1 cellular context compared by ENCODE assay signal in the genomic region with DNA sequence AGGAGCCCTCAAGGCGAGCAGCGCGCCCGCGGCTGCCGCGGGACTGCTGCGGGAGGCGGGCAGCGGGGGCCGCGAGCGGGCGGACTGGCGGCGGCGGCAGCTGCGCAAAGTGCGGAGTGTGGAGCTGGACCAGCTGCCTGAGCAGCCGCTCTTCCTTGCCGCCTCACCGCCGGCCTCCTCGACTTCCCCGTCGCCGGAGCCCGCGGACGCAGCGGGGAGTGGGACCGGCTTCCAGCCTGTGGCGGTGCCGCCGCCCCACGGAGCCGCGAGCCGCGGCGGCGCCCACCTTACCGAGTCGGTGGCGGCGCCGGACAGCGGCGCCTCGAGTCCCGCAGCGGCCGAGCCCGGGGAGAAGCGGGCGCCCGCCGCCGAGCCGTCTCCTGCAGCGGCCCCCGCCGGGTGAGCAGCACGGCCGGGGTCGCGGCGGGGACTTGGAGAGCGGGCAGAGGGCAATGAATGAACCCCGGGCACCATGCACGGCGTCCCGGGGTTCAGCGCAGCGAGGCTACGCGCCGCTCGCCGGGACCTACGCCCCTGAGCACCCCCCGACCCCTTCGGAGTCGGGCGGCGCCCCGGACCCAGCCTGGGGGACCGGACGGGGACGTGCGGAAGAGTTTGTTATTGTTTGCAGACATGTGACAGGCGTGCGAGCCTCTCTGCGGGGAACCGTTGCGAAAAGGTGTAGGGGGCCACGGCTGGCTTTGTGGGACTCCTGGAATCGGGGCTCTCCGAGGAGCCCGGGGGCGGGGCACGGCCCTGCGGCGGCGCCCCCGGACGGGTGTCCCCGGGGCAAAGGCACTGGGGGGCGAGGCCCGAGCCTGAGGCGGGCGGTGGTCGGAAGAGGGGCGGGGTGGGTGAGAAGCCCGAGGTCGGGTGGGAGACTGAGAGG.
TF ChIP-seq lines count a peak whose summit lies in the region.

No MANE protein-coding gene starts in this region.

TF ChIP-seq in HEK293, 187 proteins besides CTCF, POLR2A, EP300 and RAD21 (continued from another document and continues in another):
- TF ChIP-seq, protein P1, sequence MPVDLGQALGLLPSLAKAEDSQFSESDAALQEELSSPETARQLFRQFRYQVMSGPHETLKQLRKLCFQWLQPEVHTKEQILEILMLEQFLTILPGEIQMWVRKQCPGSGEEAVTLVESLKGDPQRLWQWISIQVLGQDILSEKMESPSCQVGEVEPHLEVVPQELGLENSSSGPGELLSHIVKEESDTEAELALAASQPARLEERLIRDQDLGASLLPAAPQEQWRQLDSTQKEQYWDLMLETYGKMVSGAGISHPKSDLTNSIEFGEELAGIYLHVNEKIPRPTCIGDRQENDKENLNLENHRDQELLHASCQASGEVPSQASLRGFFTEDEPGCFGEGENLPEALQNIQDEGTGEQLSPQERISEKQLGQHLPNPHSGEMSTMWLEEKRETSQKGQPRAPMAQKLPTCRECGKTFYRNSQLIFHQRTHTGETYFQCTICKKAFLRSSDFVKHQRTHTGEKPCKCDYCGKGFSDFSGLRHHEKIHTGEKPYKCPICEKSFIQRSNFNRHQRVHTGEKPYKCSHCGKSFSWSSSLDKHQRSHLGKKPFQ (tag by site-specific recombination; IDR thresholded peaks at IDR 0.05), result no peak
- TF ChIP-seq, protein P2, sequence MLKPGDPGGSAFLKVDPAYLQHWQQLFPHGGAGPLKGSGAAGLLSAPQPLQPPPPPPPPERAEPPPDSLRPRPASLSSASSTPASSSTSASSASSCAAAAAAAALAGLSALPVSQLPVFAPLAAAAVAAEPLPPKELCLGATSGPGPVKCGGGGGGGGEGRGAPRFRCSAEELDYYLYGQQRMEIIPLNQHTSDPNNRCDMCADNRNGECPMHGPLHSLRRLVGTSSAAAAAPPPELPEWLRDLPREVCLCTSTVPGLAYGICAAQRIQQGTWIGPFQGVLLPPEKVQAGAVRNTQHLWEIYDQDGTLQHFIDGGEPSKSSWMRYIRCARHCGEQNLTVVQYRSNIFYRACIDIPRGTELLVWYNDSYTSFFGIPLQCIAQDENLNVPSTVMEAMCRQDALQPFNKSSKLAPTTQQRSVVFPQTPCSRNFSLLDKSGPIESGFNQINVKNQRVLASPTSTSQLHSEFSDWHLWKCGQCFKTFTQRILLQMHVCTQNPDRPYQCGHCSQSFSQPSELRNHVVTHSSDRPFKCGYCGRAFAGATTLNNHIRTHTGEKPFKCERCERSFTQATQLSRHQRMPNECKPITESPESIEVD (tag by site-specific recombination; IDR thresholded peaks at IDR 0.05), result no peak
- TF ChIP-seq ZNF658 (tag by site-specific recombination; IDR thresholded peaks at IDR 0.05) (no peak), ZNF274 (IDR thresholded peaks at IDR 0.05; ENCODE audit: low read length) (no peak), ZNF274 (tag by site-specific recombination; IDR thresholded peaks at IDR 0.05; ENCODE audit: borderline replicate concordance) (no peak), ZNF223 (tag by site-specific recombination; IDR thresholded peaks at IDR 0.05) (no peak), ZBTB1 (tag by site-specific recombination; IDR thresholded peaks at IDR 0.05) (no peak), EGR2 (tag by site-specific recombination; IDR thresholded peaks at IDR 0.05; ENCODE audit: low read depth) (peak; percentile 26; the same call in 1 of the 2 replicates), ZNF157 (tag by site-specific recombination; IDR thresholded peaks at IDR 0.05) (no peak), ZNF311 (tag by site-specific recombination; IDR thresholded peaks at IDR 0.05; ENCODE audit: borderline replicate concordance) (no peak), ZNF391 (tag by site-specific recombination; IDR thresholded peaks at IDR 0.05; ENCODE audit: borderline replicate concordance, low read depth) (no peak), GLIS2 (tag by site-specific recombination; IDR thresholded peaks at IDR 0.05) (peak; percentile 83), ATF2 (tag by site-specific recombination; IDR thresholded peaks at IDR 0.05; ENCODE audit: low read depth) (no peak), ZNF16 (tag by site-specific recombination; IDR thresholded peaks at IDR 0.05; ENCODE audit: low read depth) (no peak), ZIC2 (tag by site-specific recombination; IDR thresholded peaks at IDR 0.05) (peak; percentile 88), ZBTB7A (tag by site-specific recombination; IDR thresholded peaks at IDR 0.05; ENCODE audit: low read depth) (no peak), ZBTB20 (tag by site-specific recombination; IDR thresholded peaks at IDR 0.05) (peak; percentile 95), ZNF140 (tag by site-specific recombination; IDR thresholded peaks at IDR 0.05) (no peak), ZNF677 (tag by site-specific recombination; IDR thresholded peaks at IDR 0.05) (0 out of 2 replicates have a peak, but pooled peaks have one; percentile 5), SCRT1 (tag by site-specific recombination; IDR thresholded peaks at IDR 0.05; ENCODE audit: borderline replicate concordance) (no peak), ZNF350 (tag by site-specific recombination; IDR thresholded peaks at IDR 0.05) (no peak), ZNF155 (tag by site-specific recombination; IDR thresholded peaks at IDR 0.05) (no peak), GLIS1 (tag by site-specific recombination; IDR thresholded peaks at IDR 0.05) (peak; percentile 85), ZNF10 (tag by site-specific recombination; IDR thresholded peaks at IDR 0.05) (no peak), ZNF221 (tag by site-specific recombination; IDR thresholded peaks at IDR 0.05; ENCODE audit: borderline replicate concordance) (no peak), WT1 (tag by site-specific recombination; IDR thresholded peaks at IDR 0.05) (no peak), ZNF629 (tag by site-specific recombination; IDR thresholded peaks at IDR 0.05) (no peak)
- TF ChIP-seq, protein P3, sequence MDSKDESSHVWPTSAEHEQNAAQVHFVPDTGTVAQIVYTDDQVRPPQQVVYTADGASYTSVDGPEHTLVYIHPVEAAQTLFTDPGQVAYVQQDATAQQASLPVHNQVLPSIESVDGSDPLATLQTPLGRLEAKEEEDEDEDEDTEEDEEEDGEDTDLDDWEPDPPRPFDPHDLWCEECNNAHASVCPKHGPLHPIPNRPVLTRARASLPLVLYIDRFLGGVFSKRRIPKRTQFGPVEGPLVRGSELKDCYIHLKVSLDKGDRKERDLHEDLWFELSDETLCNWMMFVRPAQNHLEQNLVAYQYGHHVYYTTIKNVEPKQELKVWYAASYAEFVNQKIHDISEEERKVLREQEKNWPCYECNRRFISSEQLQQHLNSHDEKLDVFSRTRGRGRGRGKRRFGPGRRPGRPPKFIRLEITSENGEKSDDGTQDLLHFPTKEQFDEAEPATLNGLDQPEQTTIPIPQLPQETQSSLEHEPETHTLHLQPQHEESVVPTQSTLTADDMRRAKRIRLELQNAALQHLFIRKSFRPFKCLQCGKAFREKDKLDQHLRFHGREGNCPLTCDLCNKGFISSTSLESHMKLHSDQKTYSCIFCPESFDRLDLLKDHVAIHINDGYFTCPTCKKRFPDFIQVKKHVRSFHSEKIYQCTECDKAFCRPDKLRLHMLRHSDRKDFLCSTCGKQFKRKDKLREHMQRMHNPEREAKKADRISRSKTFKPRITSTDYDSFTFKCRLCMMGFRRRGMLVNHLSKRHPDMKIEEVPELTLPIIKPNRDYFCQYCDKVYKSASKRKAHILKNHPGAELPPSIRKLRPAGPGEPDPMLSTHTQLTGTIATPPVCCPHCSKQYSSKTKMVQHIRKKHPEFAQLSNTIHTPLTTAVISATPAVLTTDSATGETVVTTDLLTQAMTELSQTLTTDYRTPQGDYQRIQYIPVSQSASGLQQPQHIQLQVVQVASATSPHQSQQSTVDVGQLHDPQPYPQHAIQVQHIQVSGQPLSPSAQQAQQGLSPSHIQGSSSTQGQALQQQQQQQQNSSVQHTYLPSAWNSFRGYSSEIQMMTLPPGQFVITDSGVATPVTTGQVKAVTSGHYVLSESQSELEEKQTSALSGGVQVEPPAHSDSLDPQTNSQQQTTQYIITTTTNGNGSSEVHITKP (tag by site-specific recombination; IDR thresholded peaks at IDR 0.05), result no peak
- TF ChIP-seq, protein P4, sequence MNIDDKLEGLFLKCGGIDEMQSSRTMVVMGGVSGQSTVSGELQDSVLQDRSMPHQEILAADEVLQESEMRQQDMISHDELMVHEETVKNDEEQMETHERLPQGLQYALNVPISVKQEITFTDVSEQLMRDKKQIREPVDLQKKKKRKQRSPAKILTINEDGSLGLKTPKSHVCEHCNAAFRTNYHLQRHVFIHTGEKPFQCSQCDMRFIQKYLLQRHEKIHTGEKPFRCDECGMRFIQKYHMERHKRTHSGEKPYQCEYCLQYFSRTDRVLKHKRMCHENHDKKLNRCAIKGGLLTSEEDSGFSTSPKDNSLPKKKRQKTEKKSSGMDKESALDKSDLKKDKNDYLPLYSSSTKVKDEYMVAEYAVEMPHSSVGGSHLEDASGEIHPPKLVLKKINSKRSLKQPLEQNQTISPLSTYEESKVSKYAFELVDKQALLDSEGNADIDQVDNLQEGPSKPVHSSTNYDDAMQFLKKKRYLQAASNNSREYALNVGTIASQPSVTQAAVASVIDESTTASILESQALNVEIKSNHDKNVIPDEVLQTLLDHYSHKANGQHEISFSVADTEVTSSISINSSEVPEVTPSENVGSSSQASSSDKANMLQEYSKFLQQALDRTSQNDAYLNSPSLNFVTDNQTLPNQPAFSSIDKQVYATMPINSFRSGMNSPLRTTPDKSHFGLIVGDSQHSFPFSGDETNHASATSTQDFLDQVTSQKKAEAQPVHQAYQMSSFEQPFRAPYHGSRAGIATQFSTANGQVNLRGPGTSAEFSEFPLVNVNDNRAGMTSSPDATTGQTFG (tag by site-specific recombination; IDR thresholded peaks at IDR 0.05; ENCODE audit: borderline replicate concordance), result no peak
- TF ChIP-seq, protein P5, sequence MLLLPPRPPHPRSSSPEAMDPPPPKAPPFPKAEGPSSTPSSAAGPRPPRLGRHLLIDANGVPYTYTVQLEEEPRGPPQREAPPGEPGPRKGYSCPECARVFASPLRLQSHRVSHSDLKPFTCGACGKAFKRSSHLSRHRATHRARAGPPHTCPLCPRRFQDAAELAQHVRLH (tag by site-specific recombination; IDR thresholded peaks at IDR 0.05), result no peak
- TF ChIP-seq, protein P6, sequence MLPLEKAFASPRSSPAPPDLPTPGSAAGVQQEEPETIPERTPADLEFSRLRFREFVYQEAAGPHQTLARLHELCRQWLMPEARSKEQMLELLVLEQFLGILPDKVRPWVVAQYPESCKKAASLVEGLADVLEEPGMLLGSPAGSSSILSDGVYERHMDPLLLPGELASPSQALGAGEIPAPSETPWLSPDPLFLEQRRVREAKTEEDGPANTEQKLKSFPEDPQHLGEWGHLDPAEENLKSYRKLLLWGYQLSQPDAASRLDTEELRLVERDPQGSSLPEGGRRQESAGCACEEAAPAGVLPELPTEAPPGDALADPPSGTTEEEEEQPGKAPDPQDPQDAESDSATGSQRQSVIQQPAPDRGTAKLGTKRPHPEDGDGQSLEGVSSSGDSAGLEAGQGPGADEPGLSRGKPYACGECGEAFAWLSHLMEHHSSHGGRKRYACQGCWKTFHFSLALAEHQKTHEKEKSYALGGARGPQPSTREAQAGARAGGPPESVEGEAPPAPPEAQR (tag by site-specific recombination; IDR thresholded peaks at IDR 0.05), result no peak
- TF ChIP-seq, protein P7, sequence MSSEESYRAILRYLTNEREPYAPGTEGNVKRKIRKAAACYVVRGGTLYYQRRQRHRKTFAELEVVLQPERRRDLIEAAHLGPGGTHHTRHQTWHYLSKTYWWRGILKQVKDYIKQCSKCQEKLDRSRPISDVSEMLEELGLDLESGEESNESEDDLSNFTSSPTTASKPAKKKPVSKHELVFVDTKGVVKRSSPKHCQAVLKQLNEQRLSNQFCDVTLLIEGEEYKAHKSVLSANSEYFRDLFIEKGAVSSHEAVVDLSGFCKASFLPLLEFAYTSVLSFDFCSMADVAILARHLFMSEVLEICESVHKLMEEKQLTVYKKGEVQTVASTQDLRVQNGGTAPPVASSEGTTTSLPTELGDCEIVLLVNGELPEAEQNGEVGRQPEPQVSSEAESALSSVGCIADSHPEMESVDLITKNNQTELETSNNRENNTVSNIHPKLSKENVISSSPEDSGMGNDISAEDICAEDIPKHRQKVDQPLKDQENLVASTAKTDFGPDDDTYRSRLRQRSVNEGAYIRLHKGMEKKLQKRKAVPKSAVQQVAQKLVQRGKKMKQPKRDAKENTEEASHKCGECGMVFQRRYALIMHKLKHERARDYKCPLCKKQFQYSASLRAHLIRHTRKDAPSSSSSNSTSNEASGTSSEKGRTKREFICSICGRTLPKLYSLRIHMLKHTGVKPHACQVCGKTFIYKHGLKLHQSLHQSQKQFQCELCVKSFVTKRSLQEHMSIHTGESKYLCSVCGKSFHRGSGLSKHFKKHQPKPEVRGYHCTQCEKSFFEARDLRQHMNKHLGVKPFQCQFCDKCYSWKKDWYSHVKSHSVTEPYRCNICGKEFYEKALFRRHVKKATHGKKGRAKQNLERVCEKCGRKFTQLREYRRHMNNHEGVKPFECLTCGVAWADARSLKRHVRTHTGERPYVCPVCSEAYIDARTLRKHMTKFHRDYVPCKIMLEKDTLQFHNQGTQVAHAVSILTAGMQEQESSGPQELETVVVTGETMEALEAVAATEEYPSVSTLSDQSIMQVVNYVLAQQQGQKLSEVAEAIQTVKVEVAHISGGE (tag by site-specific recombination; conservative IDR thresholded peaks at IDR 0.05; ENCODE audit: low read depth), result no peak
- TF ChIP-seq, protein P8, sequence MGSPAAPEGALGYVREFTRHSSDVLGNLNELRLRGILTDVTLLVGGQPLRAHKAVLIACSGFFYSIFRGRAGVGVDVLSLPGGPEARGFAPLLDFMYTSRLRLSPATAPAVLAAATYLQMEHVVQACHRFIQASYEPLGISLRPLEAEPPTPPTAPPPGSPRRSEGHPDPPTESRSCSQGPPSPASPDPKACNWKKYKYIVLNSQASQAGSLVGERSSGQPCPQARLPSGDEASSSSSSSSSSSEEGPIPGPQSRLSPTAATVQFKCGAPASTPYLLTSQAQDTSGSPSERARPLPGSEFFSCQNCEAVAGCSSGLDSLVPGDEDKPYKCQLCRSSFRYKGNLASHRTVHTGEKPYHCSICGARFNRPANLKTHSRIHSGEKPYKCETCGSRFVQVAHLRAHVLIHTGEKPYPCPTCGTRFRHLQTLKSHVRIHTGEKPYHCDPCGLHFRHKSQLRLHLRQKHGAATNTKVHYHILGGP (tag by site-specific recombination; IDR thresholded peaks at IDR 0.05), result no peak
- TF ChIP-seq, protein P9, sequence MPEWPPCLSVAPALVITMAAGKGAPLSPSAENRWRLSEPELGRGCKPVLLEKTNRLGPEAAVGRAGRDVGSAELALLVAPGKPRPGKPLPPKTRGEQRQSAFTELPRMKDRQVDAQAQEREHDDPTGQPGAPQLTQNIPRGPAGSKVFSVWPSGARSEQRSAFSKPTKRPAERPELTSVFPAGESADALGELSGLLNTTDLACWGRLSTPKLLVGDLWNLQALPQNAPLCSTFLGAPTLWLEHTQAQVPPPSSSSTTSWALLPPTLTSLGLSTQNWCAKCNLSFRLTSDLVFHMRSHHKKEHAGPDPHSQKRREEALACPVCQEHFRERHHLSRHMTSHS (tag by site-specific recombination; IDR thresholded peaks at IDR 0.05), result no peak
